In the genomic region with DNA sequence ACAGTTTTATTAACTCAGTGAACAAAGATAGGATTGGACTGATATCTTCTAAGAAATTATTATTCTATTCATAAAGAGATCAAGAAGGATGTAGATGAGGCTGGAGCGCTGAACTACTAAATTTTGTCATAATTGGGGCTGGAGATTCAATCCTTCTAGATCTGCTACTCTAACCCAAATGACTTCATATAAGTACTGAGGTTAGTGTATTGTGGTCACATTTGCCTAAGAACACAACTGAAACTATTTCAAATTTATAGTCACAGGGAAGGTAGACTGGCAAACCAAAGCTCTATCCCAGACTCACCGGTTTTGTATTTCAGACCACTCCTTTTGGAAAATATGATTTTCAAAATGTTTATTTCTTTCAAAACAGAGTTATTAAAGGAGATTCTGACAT, we compare ENCODE assay signal across 17 cellular contexts.
"Had no signal": no experiment of that assay in that cellular context is flagged by ENCODE, and none has a peak within 500 bp of the region (broad histone marks: within the 10 kb centered on the region; RNA-seq: fewer than 3 reads in every experiment).

No MANE protein-coding gene starts in this region.

- H3K4me1 ChIP-seq: body of pancreas, gastrocnemius medialis, left ventricle myocardium inferior, testis, upper lobe of right lung had no signal

- H3K4me3 ChIP-seq: body of pancreas, gastrocnemius medialis, left ventricle myocardium inferior, sigmoid colon, testis, upper lobe of right lung had no signal

- H3K36me3 ChIP-seq: gastrocnemius medialis, left ventricle myocardium inferior, sigmoid colon, upper lobe of right lung had no signal

- DNase-seq: activated B cell treated with CpG ODN at 0.5 μM for 24 hours; activated CD4-positive, alpha-beta T cell treated with anti-CD3 and anti-CD28 coated beads, Interleukin-2, amount 50 U/mL, for 1 hour; amniotic stem cell; body of pancreas; central memory CD4-positive, alpha-beta T cell; effector memory CD8-positive, alpha-beta T cell; gastrocnemius medialis; kidney; left ventricle myocardium inferior; mesenchymal stem cell; nephron progenitor cell; sigmoid colon; stimulated activated CD4-positive, alpha-beta T cell treated with anti-CD3 and anti-CD28 coated beads, Interleukin-4, amount 100 ng/mL, for 1 hour; stimulated activated CD8-positive, alpha-beta memory T cell treated with anti-CD3 and anti-CD28 coated beads, Interleukin-4, amount 100 ng/mL, for 48 hours; testis; upper lobe of right lung had no signal

- H3K9me3 ChIP-seq: body of pancreas, gastrocnemius medialis, left ventricle myocardium inferior, sigmoid colon, testis, upper lobe of right lung had no signal

- ATAC-seq: body of pancreas; effector memory CD8-positive, alpha-beta T cell; gastrocnemius medialis; upper lobe of right lung had no signal

- H3K27ac ChIP-seq: body of pancreas, epithelial cell of prostate, gastrocnemius medialis, left ventricle myocardium inferior, sigmoid colon, testis, upper lobe of right lung had no signal

- H3K27me3 ChIP-seq: body of pancreas, gastrocnemius medialis, sigmoid colon, testis, upper lobe of right lung had no signal
